Comparison of ENCODE assay signal across 1 cellular context in genomic region chr11:87038235-87038960, GRCh38.
TF ChIP-seq lines count a peak whose summit lies in the region.

No MANE protein-coding gene starts in this region.

TF ChIP-seq in GM23338, 12 proteins besides CTCF, POLR2A, EP300 and RAD21 (continued from another document):
- no peak for TF ChIP-seq ZNF462 (CRISPR knock-in tag; IDR thresholded peaks at IDR 0.05)
TF ChIP-seq in GM23338: peak in this region for 0.
